28 cellular contexts compared by ENCODE assay signal in genomic region chr16:27681681-27682080, GRCh38.
"Had no signal": no experiment of that assay in that cellular context is flagged by ENCODE, and none has a peak within 500 bp of the region (broad histone marks: within the 10 kb centered on the region; RNA-seq: fewer than 3 reads in every experiment).

No MANE protein-coding gene starts in this region.

- H3K4me3 ChIP-seq: ascending aorta, breast epithelium, cardiac muscle cell, colonic mucosa had no signal

- H3K9me3 ChIP-seq: ascending aorta, breast epithelium, colonic mucosa had no signal

- DNase-seq: activated CD4-positive, alpha-beta memory T cell treated with anti-CD3 and anti-CD28 coated beads, Interleukin-2, amount 10 ng/mL, durations not matched to agents 7 days and 5 days; activated CD4-positive, alpha-beta T cell treated with anti-CD3 and anti-CD28 coated beads for 36 hours; activated CD4-positive, alpha-beta T cell treated with anti-CD3 and anti-CD28 coated beads, Interleukin-2, amount 10 ng/mL, durations not matched to agents 7 days and 5 days; activated CD4-positive, alpha-beta T cell treated with anti-CD3 and anti-CD28 coated beads, Interleukin-2, amount 50 U/mL, for 4 hours; activated CD4-positive, CD25-positive, alpha-beta regulatory T cell; activated CD4-positive, CD25-positive, alpha-beta regulatory T cell treated with anti-CD3 and anti-CD28 coated beads, Interleukin-2, amount 50 U/mL, for 72 hours; activated CD8-positive, alpha-beta memory T cell treated with anti-CD3 and anti-CD28 coated beads, Interleukin-2, amount 50 U/mL, for 48 hours; activated gamma-delta T cell; activated naive CD4-positive, alpha-beta T cell; activated naive CD4-positive, alpha-beta T cell treated with anti-CD3 and anti-CD28 coated beads, Interleukin-2, amount 10 ng/mL, durations not matched to agents 7 days and 5 days; activated naive CD8-positive, alpha-beta T cell treated with anti-CD3 and anti-CD28 coated beads, Interleukin-2, amount 10 ng/mL, durations not matched to agents 7 days and 5 days; activated T-cell treated with anti-CD3 and anti-CD28 coated beads for 4 hours; activated T-cell treated with anti-CD3 and anti-CD28 coated beads, Interleukin-2, amount 50 U/mL, for 24 hours; activated T-cell treated with anti-CD3 and anti-CD28 coated beads, Interleukin-2, amount 50 U/mL, for 72 hours; central memory CD4-positive, alpha-beta T cell; cerebellar nuclear complex; colonic mucosa; effector CD8-positive, alpha-beta T cell; foreskin fibroblast; head of caudate nucleus; T1000; WERI-Rb-1 had no signal

- H3K4me3 Mint-ChIP-seq: activated CD4-positive, alpha-beta memory T cell treated with anti-CD3 and anti-CD28 coated beads, Interleukin-2, amount 10 ng/mL, durations not matched to agents 7 days and 5 days; activated CD4-positive, alpha-beta T cell treated with anti-CD3 and anti-CD28 coated beads for 36 hours; activated CD4-positive, alpha-beta T cell treated with anti-CD3 and anti-CD28 coated beads, Interleukin-2, amount 10 ng/mL, durations not matched to agents 7 days and 5 days; activated naive CD4-positive, alpha-beta T cell treated with anti-CD3 and anti-CD28 coated beads, Interleukin-2, amount 10 ng/mL, durations not matched to agents 7 days and 5 days; activated naive CD8-positive, alpha-beta T cell treated with anti-CD3 and anti-CD28 coated beads, Interleukin-2, amount 10 ng/mL, durations not matched to agents 7 days and 5 days; activated T-cell treated with anti-CD3 and anti-CD28 coated beads, Interleukin-2, amount 50 U/mL, for 24 hours; activated T-cell treated with anti-CD3 and anti-CD28 coated beads, Interleukin-2, amount 50 U/mL, for 72 hours; brain had no signal

- H3K4me1 ChIP-seq: ascending aorta, breast epithelium, colonic mucosa had no signal

- H3K27me3 Mint-ChIP-seq: activated CD4-positive, alpha-beta memory T cell treated with anti-CD3 and anti-CD28 coated beads, Interleukin-2, amount 10 ng/mL, durations not matched to agents 7 days and 5 days; activated CD4-positive, alpha-beta T cell treated with anti-CD3 and anti-CD28 coated beads for 36 hours; activated CD4-positive, alpha-beta T cell treated with anti-CD3 and anti-CD28 coated beads, Interleukin-2, amount 10 ng/mL, durations not matched to agents 7 days and 5 days; activated naive CD4-positive, alpha-beta T cell treated with anti-CD3 and anti-CD28 coated beads, Interleukin-2, amount 10 ng/mL, durations not matched to agents 7 days and 5 days; activated naive CD8-positive, alpha-beta T cell treated with anti-CD3 and anti-CD28 coated beads, Interleukin-2, amount 10 ng/mL, durations not matched to agents 7 days and 5 days; activated T-cell treated with anti-CD3 and anti-CD28 coated beads, Interleukin-2, amount 50 U/mL, for 24 hours; brain had no signal

- H3K27me3 ChIP-seq: ascending aorta, breast epithelium, cardiac muscle cell, colonic mucosa had no signal

- H3K36me3 Mint-ChIP-seq: activated naive CD4-positive, alpha-beta T cell treated with anti-CD3 and anti-CD28 coated beads, Interleukin-2, amount 10 ng/mL, durations not matched to agents 7 days and 5 days had no signal

- ATAC-seq: activated CD4-positive, alpha-beta T cell treated with anti-CD3 and anti-CD28 coated beads for 36 hours; activated naive CD4-positive, alpha-beta T cell treated with anti-CD3 and anti-CD28 coated beads, Interleukin-2, amount 50 U/mL, for 72 hours; activated T-cell treated with anti-CD3 and anti-CD28 coated beads, Interleukin-2, amount 50 U/mL, for 72 hours; esophagus mucosa had no signal

- H3K36me3 ChIP-seq: cardiac muscle cell, colonic mucosa had no signal

- H3K27ac Mint-ChIP-seq: activated CD4-positive, alpha-beta memory T cell treated with anti-CD3 and anti-CD28 coated beads, Interleukin-2, amount 10 ng/mL, durations not matched to agents 7 days and 5 days; activated CD4-positive, alpha-beta T cell treated with anti-CD3 and anti-CD28 coated beads for 36 hours; activated CD4-positive, alpha-beta T cell treated with anti-CD3 and anti-CD28 coated beads, Interleukin-2, amount 10 ng/mL, durations not matched to agents 7 days and 5 days; activated naive CD4-positive, alpha-beta T cell treated with anti-CD3 and anti-CD28 coated beads, Interleukin-2, amount 10 ng/mL, durations not matched to agents 7 days and 5 days; activated naive CD8-positive, alpha-beta T cell treated with anti-CD3 and anti-CD28 coated beads, Interleukin-2, amount 10 ng/mL, durations not matched to agents 7 days and 5 days; activated T-cell treated with anti-CD3 and anti-CD28 coated beads, Interleukin-2, amount 50 U/mL, for 24 hours; activated T-cell treated with anti-CD3 and anti-CD28 coated beads, Interleukin-2, amount 50 U/mL, for 72 hours; brain had no signal

- H3K4me1 Mint-ChIP-seq: activated CD4-positive, alpha-beta memory T cell treated with anti-CD3 and anti-CD28 coated beads, Interleukin-2, amount 10 ng/mL, durations not matched to agents 7 days and 5 days; activated CD4-positive, alpha-beta T cell treated with anti-CD3 and anti-CD28 coated beads for 36 hours; activated CD4-positive, alpha-beta T cell treated with anti-CD3 and anti-CD28 coated beads, Interleukin-2, amount 10 ng/mL, durations not matched to agents 7 days and 5 days; activated naive CD4-positive, alpha-beta T cell treated with anti-CD3 and anti-CD28 coated beads, Interleukin-2, amount 10 ng/mL, durations not matched to agents 7 days and 5 days had no signal

- H3K9me3 Mint-ChIP-seq: activated CD4-positive, alpha-beta memory T cell treated with anti-CD3 and anti-CD28 coated beads, Interleukin-2, amount 10 ng/mL, durations not matched to agents 7 days and 5 days; activated CD4-positive, alpha-beta T cell treated with anti-CD3 and anti-CD28 coated beads, Interleukin-2, amount 10 ng/mL, durations not matched to agents 7 days and 5 days; activated naive CD4-positive, alpha-beta T cell treated with anti-CD3 and anti-CD28 coated beads, Interleukin-2, amount 10 ng/mL, durations not matched to agents 7 days and 5 days; activated naive CD4-positive, alpha-beta T cell treated with anti-CD3 and anti-CD28 coated beads, Interleukin-2, amount 50 U/mL, for 72 hours; activated naive CD8-positive, alpha-beta T cell treated with anti-CD3 and anti-CD28 coated beads, Interleukin-2, amount 10 ng/mL, durations not matched to agents 7 days and 5 days; activated T-cell treated with anti-CD3 and anti-CD28 coated beads, Interleukin-2, amount 50 U/mL, for 24 hours; activated T-cell treated with anti-CD3 and anti-CD28 coated beads, Interleukin-2, amount 50 U/mL, for 72 hours; brain had no signal

- H3K27ac ChIP-seq: ascending aorta, breast epithelium, cardiac muscle cell, colonic mucosa, WERI-Rb-1 had no signal
